In the genomic region with DNA sequence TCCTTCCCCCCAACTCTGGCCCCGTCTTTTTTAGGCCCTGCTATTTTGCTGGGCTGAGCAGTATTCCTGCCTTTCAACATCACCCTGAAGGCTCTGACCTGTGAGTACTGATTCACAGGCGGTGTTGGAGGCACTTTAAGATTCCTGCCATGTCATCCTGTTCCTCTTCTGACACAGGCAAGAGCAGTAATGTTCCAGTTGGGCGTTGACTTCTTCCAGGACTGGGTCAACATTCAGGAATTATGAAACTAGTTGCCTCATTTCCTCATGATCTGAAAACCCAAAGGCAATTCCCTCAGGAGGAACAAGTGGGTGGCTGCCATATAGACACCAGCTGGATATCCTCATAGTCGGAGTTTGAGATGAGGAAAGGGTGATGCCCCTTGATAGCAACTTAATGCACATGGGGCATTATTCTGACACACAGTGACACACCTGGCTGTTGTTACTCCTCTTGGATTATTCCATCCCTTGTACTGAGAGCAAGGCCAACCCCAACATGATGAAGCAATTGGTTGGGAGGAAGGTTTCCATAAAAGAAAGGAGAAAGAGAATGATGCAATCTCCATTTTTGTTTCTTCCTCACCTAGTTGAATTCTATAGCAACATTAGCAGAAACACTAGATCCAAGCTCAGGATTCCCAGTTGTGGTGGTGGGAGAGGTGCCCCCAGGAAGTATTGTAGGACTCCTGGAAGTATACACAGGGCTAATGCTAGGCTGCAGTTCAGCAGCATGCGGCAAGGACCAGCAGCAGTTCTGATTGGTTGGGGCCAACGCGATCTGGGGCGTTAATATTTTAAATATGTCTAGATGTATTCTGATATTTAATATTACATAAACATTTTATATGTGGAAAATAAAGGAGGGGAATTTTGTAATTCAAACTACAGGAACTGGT, we compare ENCODE assay signal across 9 cellular contexts. TPM values are rescaled to one million over a fixed set of nuclear protein-coding genes. Genes with fewer than 3 reads are reported as not detected.
DNase-seq lines count a peak whose midpoint lies in the region; ATAC-seq lines count a peak whose summit lies in the region.
"Had no signal": no experiment of that assay in that cellular context is flagged by ENCODE, and none has a peak within 500 bp of the region (broad histone marks: within the 10 kb centered on the region; RNA-seq: fewer than 3 reads in every experiment).

No MANE protein-coding gene starts in this region.

- peaks cover 36% of the 10 kb centered on the region for H3K4me1 Mint-ChIP-seq in activated CD8-positive, alpha-beta memory T cell treated with anti-CD3 and anti-CD28 coated beads, Interleukin-2, amount 10 ng/mL, durations not matched to agents 7 days and 5 days

- no peak for ATAC-seq in activated CD8-positive, alpha-beta memory T cell treated with anti-CD3 and anti-CD28 coated beads, Interleukin-2, amount 10 ng/mL, durations not matched to agents 7 days and 5 days
- ATAC-seq in left cardiac atrium, result peak; percentile 53 to 77
- no peak for ATAC-seq in HG02798 (IDR thresholded peaks at IDR 0.05; ENCODE audit: poor library complexity, unreplicated experiment)

- no peak overlapping the region for H3K27ac Mint-ChIP-seq in activated CD8-positive, alpha-beta memory T cell treated with anti-CD3 and anti-CD28 coated beads, Interleukin-2, amount 10 ng/mL, durations not matched to agents 7 days and 5 days

- H3K36me3 ChIP-seq in skeletal muscle tissue (ENCODE audit: control insufficient read depth in 3 of 3, insufficient read depth in 3 of 3, low read length in 3 of 3), result no peaks in the 10 kb centered on the region

- H3K9ac ChIP-seq in skeletal muscle tissue (ENCODE audit: low read depth in 1 of 3, low read length in 3 of 3), result no peak overlapping the region

- H3K4me1 ChIP-seq in skeletal muscle tissue (ENCODE audit: control insufficient read depth in 3 of 3, insufficient read depth in 3 of 3, low read length in 3 of 3), result peaks cover 9 to 55% (median 20%) of the 10 kb centered on the region in 3 donors

- CTCF ChIA-PET in activated CD8-positive, alpha-beta memory T cell treated with anti-CD3 and anti-CD28 coated beads, Interleukin-2, amount 10 ng/mL, durations not matched to agents 7 days and 5 days (lab: Charles Lee), result interaction anchor here (1.0 to 17.4 kb wide), 6 partner anchors 19 to 197 kb away, joined by 3 to 353 read pairs (median 3); a partner anchor contains a TSS

- H3K36me3 Mint-ChIP-seq in activated CD8-positive, alpha-beta memory T cell treated with anti-CD3 and anti-CD28 coated beads, Interleukin-2, amount 10 ng/mL, durations not matched to agents 7 days and 5 days, result no peaks in the 10 kb centered on the region

- no peaks in the 10 kb centered on the region for H3K9me3 ChIP-seq in skeletal muscle tissue (ENCODE audit: control insufficient read depth in 3 of 3, low read length in 3 of 3)

- peak overlapping the region; percentile 72 for H3K27ac ChIP-seq in skeletal muscle tissue (ENCODE audit: low read depth, low read length)

- no peak overlapping the region for H3K4me3 Mint-ChIP-seq in activated CD8-positive, alpha-beta memory T cell treated with anti-CD3 and anti-CD28 coated beads, Interleukin-2, amount 10 ng/mL, durations not matched to agents 7 days and 5 days

- no peaks in the 10 kb centered on the region for H3K27me3 Mint-ChIP-seq in activated CD8-positive, alpha-beta memory T cell treated with anti-CD3 and anti-CD28 coated beads, Interleukin-2, amount 10 ng/mL, durations not matched to agents 7 days and 5 days

- intact Hi-C loops in left cardiac atrium (cut with DNase I), result loop anchor here in 1 of 2 donors (2.0 to 10.0 kb wide), 2 partner anchors 61 to 197 kb away; a partner anchor contains a TSS

- no peaks in the 10 kb centered on the region for H3K9me3 Mint-ChIP-seq in activated CD8-positive, alpha-beta memory T cell treated with anti-CD3 and anti-CD28 coated beads, Interleukin-2, amount 10 ng/mL, durations not matched to agents 7 days and 5 days (ENCODE audit: low read depth)

- no peak overlapping the region for H3K4me3 ChIP-seq in skeletal muscle tissue (ENCODE audit: low read length in 3 of 3)

- DNase-seq in EL (peak; percentile 70), left cardiac atrium (peak; percentile 50), SKM-1 (lab: John Stamatoyannopoulos, UW; ENCODE audit: unreplicated experiment) (no peak), NAMALWA (ENCODE audit: low spot score) (no peak), mucosa of gallbladder (ENCODE audit: low spot score) (no peak)
- DNase-seq in activated CD8-positive, alpha-beta memory T cell treated with anti-CD3 and anti-CD28 coated beads, Interleukin-2, amount 10 ng/mL, durations not matched to agents 7 days and 5 days, result peak; percentile 29
- DNase-seq: NCI-H510A treated with DMSO at 0.1 percent for 48 hours had no signal

- no peaks in the 10 kb centered on the region for H3K27me3 ChIP-seq in skeletal muscle tissue (ENCODE audit: control insufficient read depth in 3 of 3, insufficient read depth in 3 of 3, low read length in 3 of 3)

RNA-seq across cellular contexts. Expression of a gene that starts 19.6 kb away (rescaled TPM):
- 10 to 100 TPM; 65.3 to 67.1 TPM for total RNA-seq in activated CD8-positive, alpha-beta memory T cell treated with anti-CD3 and anti-CD28 coated beads, Interleukin-2, amount 10 ng/mL, durations not matched to agents 7 days and 5 days
- total RNA-seq in left cardiac atrium (10 to 100 TPM; 73.1 to 76.0 TPM), skeletal muscle tissue (6.8 TPM), mucosa of gallbladder (64.4 TPM)

Comparison
In these comparisons a context has a peak if more than half of its experiments do, and no peak if none do; other contexts are left out.
1. DNase-seq: peak in EL (single experiment), activated CD8-positive, alpha-beta memory T cell treated with anti-CD3 and anti-CD28 coated beads, Interleukin-2, amount 10 ng/mL, durations not matched to agents 7 days and 5 days (single experiment) and left cardiac atrium (single experiment); none in SKM-1 (single experiment), NAMALWA (single experiment) and mucosa of gallbladder (single experiment).
2. ATAC-seq: peak in left cardiac atrium (2 of 2); none in activated CD8-positive, alpha-beta memory T cell treated with anti-CD3 and anti-CD28 coated beads, Interleukin-2, amount 10 ng/mL, durations not matched to agents 7 days and 5 days (single experiment) and HG02798 (single experiment).